ENCODE assay signal across 14 cellular contexts in genomic region chr10:99681553-99681952, GRCh38. TPM values are rescaled to one million over a fixed set of nuclear protein-coding genes. Genes with fewer than 3 reads are reported as not detected.
DNase-seq lines count a peak whose midpoint lies in the region; ATAC-seq and TF ChIP-seq lines count a peak whose summit lies in the region.
"Had no signal": no experiment of that assay in that cellular context is flagged by ENCODE, and none has a peak within 500 bp of the region (broad histone marks: within the 10 kb centered on the region; RNA-seq: fewer than 3 reads in every experiment).

No MANE protein-coding gene starts in this region.

- no peak for TF ChIP-seq POLR2A in gastrocnemius medialis (IDR thresholded peaks at IDR 0.05)
- no peak for TF ChIP-seq POLR2A in esophagus muscularis mucosa (IDR thresholded peaks at IDR 0.05; ENCODE audit: low read depth)

- no peak; the same call in 1 of the 2 replicates for TF ChIP-seq CTCF in RWPE1 (conservative IDR thresholded peaks at IDR 0.05; ENCODE audit: low read depth)
- TF ChIP-seq CTCF in gastrocnemius medialis (IDR thresholded peaks at IDR 0.05 in 4 of 5, conservative IDR thresholded peaks at IDR 0.05 in 1 of 5), result no peak
- TF ChIP-seq CTCF in esophagus muscularis mucosa (IDR thresholded peaks at IDR 0.05), result no peak

- no peak overlapping the region for H3K4me3 Mint-ChIP-seq in activated naive CD4-positive, alpha-beta T cell treated with anti-CD3 and anti-CD28 coated beads, Interleukin-2, amount 10 ng/mL, durations not matched to agents 7 days and 5 days
- H3K4me3 Mint-ChIP-seq: naive B cell; stimulated activated memory B cell treated with anti-CD40 and anti-IgM and Interleukin-4, amounts not matched to agents 10 μg/mL and 1 μg/mL and 100 μg/mL, for 72 hours had no signal

- no peaks in the 10 kb centered on the region for H3K9me3 Mint-ChIP-seq in activated naive CD4-positive, alpha-beta T cell treated with anti-CD3 and anti-CD28 coated beads, Interleukin-2, amount 10 ng/mL, durations not matched to agents 7 days and 5 days
- H3K9me3 Mint-ChIP-seq: naive B cell; stimulated activated memory B cell treated with anti-CD40 and anti-IgM and Interleukin-4, amounts not matched to agents 10 μg/mL and 1 μg/mL and 100 μg/mL, for 72 hours had no signal

- peak; percentile 35 for DNase-seq in NCI-H2196 (lab: John Stamatoyannopoulos, UW; ENCODE audit: unreplicated experiment)
- DNase-seq in NCI-H2196 treated with DMSO at 0.1 percent for 48 hours (lab: John Stamatoyannopoulos, UW; ENCODE audit: unreplicated experiment), result no peak
- DNase-seq in RWPE1 (ENCODE audit: low spot score), result peak; percentile 36
- DNase-seq in fibroblast of gingiva (ENCODE audit: low read depth), result peak; percentile 87
- DNase-seq in gastrocnemius medialis, result peak; percentile 18 to 36
- DNase-seq in activated naive CD4-positive, alpha-beta T cell treated with anti-CD3 and anti-CD28 coated beads, Interleukin-2, amount 10 ng/mL, durations not matched to agents 7 days and 5 days, result no peak
- DNase-seq in esophagus muscularis mucosa (ENCODE audit: extremely low spot score), result no peak
- DNase-seq: activated CD4-positive, alpha-beta T cell treated with anti-CD3 and anti-CD28 coated beads for 1 hour; cortex of kidney; naive B cell; SHP77 treated with DMSO at 0.1 percent for 48 hours had no signal

- intact Hi-C loops in gastrocnemius medialis (cut with DNase I; ENCODE audit: low total_unique reads) (no loop called here), esophagus muscularis mucosa (cut with DNase I) (no loop called here)

- H3K27ac ChIP-seq in RWPE1, result peak overlapping the region; percentile 77
- H3K27ac ChIP-seq in gastrocnemius medialis, result peak overlapping the region in 3 of 4 donors; percentile 3 to 57 (median 52)
- no peak overlapping the region for H3K27ac ChIP-seq in esophagus muscularis mucosa (replicated peaks in 1 of 4)
- H3K27ac ChIP-seq: A549 had no signal

- POLR2A ChIA-PET in RWPE1 (lab: Yijun Ruan, JAX; ENCODE audit: low non-redundant PET), result no interaction called here

- H3K4me1 ChIP-seq in gastrocnemius medialis (peaks cover 5 to 16% of the 10 kb centered on the region in 2 donors), esophagus muscularis mucosa (no peaks in the 10 kb centered on the region)

- no peaks in the 10 kb centered on the region for H3K36me3 ChIP-seq in gastrocnemius medialis
- peaks cover 8 to 41% (median 17%) of the 10 kb centered on the region in 4 donors for H3K36me3 ChIP-seq in esophagus muscularis mucosa

- in situ Hi-C loops in gastrocnemius medialis (cut with MboI; ENCODE audit: low sequenced_read_pairs in 4 of 4), result no loop called here

- TF ChIP-seq EP300 in esophagus muscularis mucosa (IDR thresholded peaks at IDR 0.05), result no peak

- H3K27me3 ChIP-seq in gastrocnemius medialis (no peaks in the 10 kb centered on the region), esophagus muscularis mucosa (no peaks in the 10 kb centered on the region)

- ATAC-seq in gastrocnemius medialis (peak; percentile 96 to 98), GM18520 (IDR thresholded peaks at IDR 0.05; ENCODE audit: unreplicated experiment) (no peak)
- ATAC-seq: A549; stimulated activated memory B cell treated with anti-CD40 and anti-IgM and Interleukin-4, amounts not matched to agents 10 μg/mL and 1 μg/mL and 100 μg/mL, for 72 hours had no signal

- H3K36me3 Mint-ChIP-seq in activated naive CD4-positive, alpha-beta T cell treated with anti-CD3 and anti-CD28 coated beads, Interleukin-2, amount 10 ng/mL, durations not matched to agents 7 days and 5 days, result no peaks in the 10 kb centered on the region

- H3K4me1 Mint-ChIP-seq in activated naive CD4-positive, alpha-beta T cell treated with anti-CD3 and anti-CD28 coated beads, Interleukin-2, amount 10 ng/mL, durations not matched to agents 7 days and 5 days, result peaks cover 9% of the 10 kb centered on the region

- H3K4me3 ChIP-seq in gastrocnemius medialis (no peak overlapping the region), esophagus muscularis mucosa (no peak overlapping the region)
- H3K4me3 ChIP-seq: A549 had no signal

- no peak overlapping the region for H3K27ac Mint-ChIP-seq in activated naive CD4-positive, alpha-beta T cell treated with anti-CD3 and anti-CD28 coated beads, Interleukin-2, amount 10 ng/mL, durations not matched to agents 7 days and 5 days
- H3K27ac Mint-ChIP-seq: stimulated activated memory B cell treated with anti-CD40 and anti-IgM and Interleukin-4, amounts not matched to agents 10 μg/mL and 1 μg/mL and 100 μg/mL, for 72 hours had no signal

- CTCF ChIA-PET in RWPE1 (lab: Yijun Ruan, JAX), result interaction anchor here (0.6 to 1.0 kb wide), 6 partner anchors 44 to 373 kb away, joined by 3 to 10 read pairs (median 4); no protein-coding TSS in a partner anchor
- CTCF ChIA-PET in activated naive CD4-positive, alpha-beta T cell treated with anti-CD3 and anti-CD28 coated beads, Interleukin-2, amount 10 ng/mL, durations not matched to agents 7 days and 5 days (lab: Charles Lee), result interaction anchor here (0.7 to 1.5 kb wide), 3 partner anchors 49 to 426 kb away, joined by 3 to 8 read pairs (median 4); no protein-coding TSS in a partner anchor

- no peaks in the 10 kb centered on the region for H3K27me3 Mint-ChIP-seq in activated naive CD4-positive, alpha-beta T cell treated with anti-CD3 and anti-CD28 coated beads, Interleukin-2, amount 10 ng/mL, durations not matched to agents 7 days and 5 days
- H3K27me3 Mint-ChIP-seq: naive B cell; stimulated activated memory B cell treated with anti-CD40 and anti-IgM and Interleukin-4, amounts not matched to agents 10 μg/mL and 1 μg/mL and 100 μg/mL, for 72 hours had no signal

- H3K9me3 ChIP-seq in gastrocnemius medialis, result no peaks in the 10 kb centered on the region
- no peaks in the 10 kb centered on the region for H3K9me3 ChIP-seq in esophagus muscularis mucosa
- H3K9me3 ChIP-seq: A549 had no signal

- WGBS in esophagus muscularis mucosa, result 90% methylated on average over 4 of the region's 4 CpGs

RNA-seq across cellular contexts. Expression of gene ENTPD7, which starts 22.2 kb away (rescaled TPM):
- total RNA-seq in gastrocnemius medialis, result 1 to 10 TPM in 2 of 4 donors, under 1 TPM in 2; 0.32 to 1.1 (median 0.76) TPM
- total RNA-seq in esophagus muscularis mucosa, result 1 to 10 TPM; 3.3 to 4.8 (median 4.4) TPM

RNA-seq across cellular contexts. Expression of gene COX15, which starts 50.4 kb away (rescaled TPM):
- total RNA-seq in gastrocnemius medialis, result 10 to 100 TPM; 28.1 to 45.3 (median 32.5) TPM
- 10 to 100 TPM; 21.0 to 30.5 (median 24.1) TPM for total RNA-seq in esophagus muscularis mucosa

RNA-seq across cellular contexts. Expression of gene CUTC, which starts 50.5 kb away (rescaled TPM):
- 100 to 1,000 TPM in 3 of 4 donors, 10 to 100 TPM in 1; 85.2 to 172 (median 126) TPM for total RNA-seq in gastrocnemius medialis
- total RNA-seq in esophagus muscularis mucosa, result 10 to 100 TPM; 17.6 to 28.7 (median 24.1) TPM

Comparison
In these comparisons a context has a peak if more than half of its experiments do, and no peak if none do; other contexts are left out.
1. DNase-seq: peak in NCI-H2196 (single experiment), RWPE1 (single experiment), fibroblast of gingiva (single experiment) and gastrocnemius medialis (2 of 2); none in NCI-H2196 treated with DMSO at 0.1 percent for 48 hours (single experiment), activated naive CD4-positive, alpha-beta T cell treated with anti-CD3 and anti-CD28 coated beads, Interleukin-2, amount 10 ng/mL, durations not matched to agents 7 days and 5 days (single experiment) and esophagus muscularis mucosa (single experiment).
2. H3K27ac ChIP-seq: peak in RWPE1 (single experiment) and gastrocnemius medialis (3 of 4); none in esophagus muscularis mucosa (0 of 4).